ENCODE assay signal across 18 cellular contexts in genomic region chr1:96080925-96081324, GRCh38.
DNase-seq lines count a peak whose midpoint lies in the region; FAIRE-seq and TF ChIP-seq lines count a peak whose summit lies in the region.
"Had no signal": no experiment of that assay in that cellular context is flagged by ENCODE, and none has a peak within 500 bp of the region (broad histone marks: within the 10 kb centered on the region; RNA-seq: fewer than 3 reads in every experiment).

No MANE protein-coding gene starts in this region.

- FAIRE-seq in keratinocyte (lab: Jason Lieb, UNC): no peak
- FAIRE-seq: G401.6 had no signal

- no peak overlapping the region for H3K4me2 ChIP-seq in keratinocyte (ENCODE audit: control insufficient read depth, extremely low read depth, insufficient read depth, low read depth, low read length)

- TF ChIP-seq CTCF in LNCaP clone FGC (IDR thresholded peaks at IDR 0.05; ENCODE audit: control insufficient read depth, extremely low read depth, insufficient read depth) (peak; percentile 35), cardiac fibroblast (IDR thresholded peaks at IDR 0.05; ENCODE audit: low read depth, low read length) (no peak), keratinocyte (optimal IDR thresholded peaks at IDR 0.05 in 1 of 3, IDR thresholded peaks at IDR 0.05 in 1 of 3, conservative IDR thresholded peaks at IDR 0.05 in 1 of 3; ENCODE audit: extremely low read depth in 1 of 3, insufficient read depth in 2 of 3, low read length in 3 of 3) (peak in 2 of 3 experiments; percentile 18 to 32), Peyer's patch (IDR thresholded peaks at IDR 0.05) (no peak)

- dilution Hi-C loops in keratinocyte (cut with MboI; ENCODE audit: extremely low pct_ligation_motif_present, low sequenced_read_pairs): no loop called here

- H3K4me1 ChIP-seq in keratinocyte (ENCODE audit: control insufficient read depth, extremely low read depth, insufficient read depth, low read length) (peaks cover 6% of the 10 kb centered on the region), Peyer's patch (no peaks in the 10 kb centered on the region)

- TF ChIP-seq POLR2A in Peyer's patch (IDR thresholded peaks at IDR 0.05): no peak

- no peaks in the 10 kb centered on the region for H3K9me3 ChIP-seq in keratinocyte (ENCODE audit: control insufficient read depth, low read depth, low read length)
- no peaks in the 10 kb centered on the region for H3K9me3 ChIP-seq in Peyer's patch
- H3K9me3 ChIP-seq: vagina had no signal

- H3K27ac ChIP-seq in keratinocyte (ENCODE audit: control insufficient read depth, insufficient read depth, low read length) (no peak overlapping the region), Peyer's patch (no peak overlapping the region)
- H3K27ac ChIP-seq: vagina had no signal

- peak; percentile 18 for DNase-seq in ELR (ENCODE audit: low read depth)
- DNase-seq in LNCaP clone FGC (ENCODE audit: low read depth): no peak
- peak; percentile 5 to 15 for DNase-seq in cardiac fibroblast (ENCODE audit: low read depth in 2 of 2)
- DNase-seq in keratinocyte (ENCODE audit: low read depth, low spot score): no peak
- DNase-seq in medulla oblongata (ENCODE audit: extremely low spot score): no peak
- no peak for DNase-seq in Peyer's patch
- DNase-seq in activated CD8-positive, alpha-beta memory T cell treated with anti-CD3 and anti-CD28 coated beads, Interleukin-2, amount 50 U/mL, for 48 hours: no peak
- DNase-seq: activated CD4-positive, alpha-beta T cell treated with anti-CD3 and anti-CD28 coated beads, Interleukin-2, amount 50 U/mL, for 1 hour; activated T-cell treated with anti-CD3 and anti-CD28 coated beads, Interleukin-2, amount 50 U/mL, for 4 hours; CD4-positive, CD25-positive, alpha-beta regulatory T cell; NCI-H2029 treated with DMSO at 0.1 percent for 48 hours; NCI-H774; posterior cingulate gyrus; SIG-M5; stimulated activated naive CD4-positive, alpha-beta T cell; T1000 had no signal

- H3K27me3 ChIP-seq in keratinocyte (ENCODE audit: control insufficient read depth, extremely low read depth, insufficient read depth, low read length) (no peaks in the 10 kb centered on the region), Peyer's patch (no peaks in the 10 kb centered on the region)
- H3K27me3 ChIP-seq: vagina had no signal

- H3K9ac ChIP-seq in keratinocyte (ENCODE audit: control insufficient read depth, extremely low read depth, insufficient read depth, low read length): no peak overlapping the region

- no peak overlapping the region for H3K4me3 ChIP-seq in LNCaP clone FGC (ENCODE audit: low read depth, low read length)
- no peak overlapping the region for H3K4me3 ChIP-seq in cardiac fibroblast (replicated peaks in 1 of 2; ENCODE audit: low read depth in 2 of 2, low read length in 2 of 2)
- no peak overlapping the region for H3K4me3 ChIP-seq in keratinocyte (ENCODE audit: control insufficient read depth in 2 of 3, extremely low read depth in 1 of 3, insufficient read depth in 2 of 3, low read depth in 1 of 3, low read length in 3 of 3)
- no peak overlapping the region for H3K4me3 ChIP-seq in Peyer's patch
- H3K4me3 ChIP-seq: vagina had no signal

- H4K20me1 ChIP-seq in keratinocyte (ENCODE audit: control insufficient read depth, extremely low read depth, insufficient read depth, low read length): no peaks in the 10 kb centered on the region

- H3K79me2 ChIP-seq in keratinocyte (ENCODE audit: control insufficient read depth, insufficient read depth, low read length): no peaks in the 10 kb centered on the region

- no peak overlapping the region for H2AFZ ChIP-seq in keratinocyte (ENCODE audit: control insufficient read depth, low read length)

- H3K36me3 ChIP-seq in keratinocyte (ENCODE audit: control insufficient read depth in 2 of 2, extremely low read depth in 1 of 2, insufficient read depth in 2 of 2, low read length in 2 of 2) (no peaks in the 10 kb centered on the region), Peyer's patch (no peaks in the 10 kb centered on the region)
- H3K36me3 ChIP-seq: vagina had no signal

- H3K9me1 ChIP-seq in keratinocyte (ENCODE audit: control insufficient read depth, extremely low read depth, insufficient read depth, low read length): no peaks in the 10 kb centered on the region

Comparison
In these comparisons a context has a peak if more than half of its experiments do, and no peak if none do; other contexts are left out.
1. DNase-seq: peak in ELR (single experiment) and cardiac fibroblast (2 of 2); none in LNCaP clone FGC (single experiment), keratinocyte (single experiment), medulla oblongata (single experiment), Peyer's patch (0 of 3) and activated CD8-positive, alpha-beta memory T cell treated with anti-CD3 and anti-CD28 coated beads, Interleukin-2, amount 50 U/mL, for 48 hours (single experiment).
2. CTCF ChIP-seq: peak in LNCaP clone FGC (single experiment) and keratinocyte (2 of 3); none in cardiac fibroblast (single experiment) and Peyer's patch (0 of 6).